ENCODE assay signal across 17 cellular contexts in the genomic region with DNA sequence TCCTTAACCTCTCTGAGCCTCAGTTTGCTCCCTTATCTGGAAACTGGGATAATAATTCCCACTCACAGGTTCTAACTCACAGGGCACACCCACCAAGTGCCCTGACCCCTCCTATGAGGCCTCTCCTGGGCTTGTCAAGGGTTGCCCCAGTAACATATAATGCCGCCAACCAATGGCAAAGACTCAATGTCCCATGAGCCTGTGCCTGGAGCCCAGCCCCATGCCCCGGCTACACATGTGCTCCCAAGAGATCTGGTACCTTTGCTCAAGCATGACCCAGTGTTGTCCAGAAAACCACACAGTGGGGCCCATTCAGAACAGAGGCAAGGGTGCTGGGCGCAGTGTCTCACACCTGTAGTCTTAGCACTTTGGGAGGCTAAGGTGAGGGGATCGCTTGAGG. TPM values are rescaled to one million over a fixed set of nuclear protein-coding genes. Genes with fewer than 3 reads are reported as not detected.
DNase-seq lines count a peak whose midpoint lies in the region; ATAC-seq, FAIRE-seq and TF ChIP-seq lines count a peak whose summit lies in the region.
"Had no signal": no experiment of that assay in that cellular context is flagged by ENCODE, and none has a peak within 500 bp of the region (broad histone marks: within the 10 kb centered on the region; RNA-seq: fewer than 3 reads in every experiment).

No MANE protein-coding gene starts in this region.

- CTCF ChIA-PET in A549 (lab: Yijun Ruan, JAX) (interaction anchor here (1.3 to 3.2 kb wide), 3 partner anchors 13 to 27 kb away, joined by 4 to 22 read pairs (median 5); no protein-coding TSS in a partner anchor), GM12878 (lab: Yijun Ruan, JAX) (interaction anchor here (0.6 to 1.4 kb wide), 2 partner anchors 13 to 71 kb away, joined by 3 to 4 read pairs; no protein-coding TSS in a partner anchor)

- RAD21 ChIA-PET in GM12878 (lab: Charles Lee; ENCODE audit: unreplicated experiment) = interaction anchor here (3.5 kb wide), 1 partner anchor 69 kb away, joined by 15 read pairs; no protein-coding TSS in a partner anchor

- DNase-seq in A549 (ENCODE audit: low read depth in 1 of 2, low spot score in 1 of 2) (no peak), D341Med (ENCODE audit: low spot score) (peak; percentile 18), GM12878 (ENCODE audit: low read depth, low spot score) (no peak), neural progenitor cell (ENCODE audit: low spot score) (no peak), anterior cingulate cortex (lab: John Stamatoyannopoulos, UW) (no peak), NCI-H774 (lab: John Stamatoyannopoulos, UW) (no peak), caudate nucleus (lab: John Stamatoyannopoulos, UW) (no peak), COLO829 (ENCODE audit: low spot score) (no peak)
- DNase-seq: 8988T; BE2C; CD8-positive, alpha-beta memory T cell; DMS 273 treated with DMSO at 0.1 percent for 48 hours; H9 had no signal

- H3K4me1 ChIP-seq in A549 (no peaks in the 10 kb centered on the region), GM12878 (ENCODE audit: control insufficient read depth, insufficient read depth, low read length) (no peaks in the 10 kb centered on the region), neural progenitor cell (peaks cover 29% of the 10 kb centered on the region)
- H3K4me1 ChIP-seq: BE2C had no signal

- no peak for TF ChIP-seq EP300 in A549 (IDR thresholded peaks at IDR 0.05)
- no peak for TF ChIP-seq EP300 in GM12878 (IDR thresholded peaks at IDR 0.05; ENCODE audit: borderline replicate concordance in 1 of 2, control insufficient read depth in 1 of 2, low read depth in 2 of 2, low read length in 2 of 2)

- intact Hi-C loops in GM12878 (cut with micrococcal nuclease; ENCODE audit: unreplicated experiment) = no loop called here

- ATAC-seq in A549 (peak; percentile 27 to 51; a peak in 3 of 6 replicates), GM12878 (peak; percentile 92)
- ATAC-seq: GM23338, K562 had no signal

- TF ChIP-seq CTCF in A549 (IDR thresholded peaks at IDR 0.05) (no peak), GM12878 (IDR thresholded peaks at IDR 0.05 in 2 of 3, conservative IDR thresholded peaks at IDR 0.05 in 1 of 3; ENCODE audit: control insufficient read depth in 2 of 3, extremely low read depth in 1 of 3, insufficient read depth in 1 of 3, low read depth in 3 of 3, low read length in 3 of 3) (no peak), neural progenitor cell (IDR thresholded peaks at IDR 0.05) (no peak)

- H3K27ac Mint-ChIP-seq in neural progenitor cell = peak overlapping the region; percentile 21
- H3K27ac Mint-ChIP-seq: GM23338 had no signal

- H3K9me3 Mint-ChIP-seq in neural progenitor cell = no peaks in the 10 kb centered on the region
- H3K9me3 Mint-ChIP-seq: CD8-positive, alpha-beta memory T cell; GM23338; H9 had no signal

- no peak for FAIRE-seq in A549 (lab: Jason Lieb, UNC)
- no peak for FAIRE-seq in GM12878 (lab: Jason Lieb, UNC)
- FAIRE-seq: GM12891, K562 had no signal

- H3F3A ChIP-seq in neural progenitor cell (ENCODE audit: low read depth) = peaks cover 24% of the 10 kb centered on the region

- peaks cover 7% of the 10 kb centered on the region for H3K27me3 Mint-ChIP-seq in neural progenitor cell (ENCODE audit: insufficient read depth, low read depth)
- H3K27me3 Mint-ChIP-seq: CD8-positive, alpha-beta memory T cell had no signal

- H3K27ac ChIP-seq in A549 = no peak overlapping the region
- no peak overlapping the region for H3K27ac ChIP-seq in GM12878 (ENCODE audit: control insufficient read depth, insufficient read depth)
- no peak overlapping the region for H3K27ac ChIP-seq in neural progenitor cell
- H3K27ac ChIP-seq in caudate nucleus (ENCODE audit: low read depth, low read length) = no peak overlapping the region
- H3K27ac ChIP-seq: HL-60 had no signal

- no peaks in the 10 kb centered on the region for H3K36me3 Mint-ChIP-seq in neural progenitor cell
- H3K36me3 Mint-ChIP-seq: CD8-positive, alpha-beta memory T cell had no signal

- H3K4me2 ChIP-seq in A549 (no peak overlapping the region), GM12878 (ENCODE audit: control insufficient read depth, insufficient read depth) (no peak overlapping the region), neural progenitor cell (no peak overlapping the region)
- H3K4me2 ChIP-seq: GM23338 had no signal

- SMC1A ChIA-PET in GM12878 (lab: Charles Lee; ENCODE audit: uncharacterized antibody, unreplicated experiment) = interaction anchor here (1.1 kb wide), 1 partner anchor 69 kb away, joined by 4 read pairs; no protein-coding TSS in a partner anchor

- H3K36me3 ChIP-seq in GM12878 (ENCODE audit: control insufficient read depth in 2 of 2, insufficient read depth in 2 of 2, low read length in 1 of 2) (no peaks in the 10 kb centered on the region), neural progenitor cell (no peaks in the 10 kb centered on the region)
- H3K36me3 ChIP-seq: BE2C had no signal

- H2AFZ ChIP-seq in GM12878 (ENCODE audit: control insufficient read depth, low read depth, low read length) (no peak overlapping the region; the same call in 1 of the 2 replicates), neural progenitor cell (replicated peaks) (no peak overlapping the region)
- H2AFZ ChIP-seq: GM23338 had no signal

- H3K4me3 ChIP-seq in A549 (no peak overlapping the region), GM12878 (no peak overlapping the region), neural progenitor cell (no peak overlapping the region)
- H3K4me3 ChIP-seq: GM23338, K562 had no signal

- TF ChIP-seq POLR2A in A549 (IDR thresholded peaks at IDR 0.05; ENCODE audit: low read length) = no peak
- no peak for TF ChIP-seq POLR2A in GM12878 (IDR thresholded peaks at IDR 0.05; ENCODE audit: low read depth, low read length)

- H3K9me3 ChIP-seq in A549 = no peaks in the 10 kb centered on the region
- H3K9me3 ChIP-seq in GM12878 (replicated peaks; ENCODE audit: control insufficient read depth, insufficient read depth, low read length) = no peaks in the 10 kb centered on the region
- H3K9me3 ChIP-seq in neural progenitor cell (ENCODE audit: low read depth) = no peaks in the 10 kb centered on the region
- H3K9me3 ChIP-seq: BE2C had no signal

- TF ChIP-seq RAD21 in A549 (conservative IDR thresholded peaks at IDR 0.05 in 1 of 2, IDR thresholded peaks at IDR 0.05 in 1 of 2) (no peak), GM12878 (IDR thresholded peaks at IDR 0.05; ENCODE audit: insufficient read depth, low read depth, low read length) (no peak)

- H4K20me1 ChIP-seq in GM12878 (ENCODE audit: control insufficient read depth, insufficient read depth) (no peaks in the 10 kb centered on the region), neural progenitor cell (ENCODE audit: low read depth) (no peaks in the 10 kb centered on the region)

- in situ Hi-C loops in GM12878 (cut with MboI) = no loop called here

- H3K4me3 Mint-ChIP-seq in neural progenitor cell = no peak overlapping the region
- H3K4me3 Mint-ChIP-seq: CD8-positive, alpha-beta memory T cell; GM23338; H9 had no signal

- H3K27me3 ChIP-seq in GM12878 (replicated peaks in 1 of 2; ENCODE audit: control insufficient read depth in 2 of 2, insufficient read depth in 2 of 2, low read length in 1 of 2) = no peaks in the 10 kb centered on the region; a peak in 1 of 4 replicates
- no peaks in the 10 kb centered on the region for H3K27me3 ChIP-seq in neural progenitor cell
- H3K27me3 ChIP-seq: BE2C had no signal

- H3K79me2 ChIP-seq in GM12878 (ENCODE audit: control insufficient read depth, insufficient read depth, low read length) = no peaks in the 10 kb centered on the region
- no peaks in the 10 kb centered on the region for H3K79me2 ChIP-seq in neural progenitor cell (ENCODE audit: low read depth)

- POLR2A ChIA-PET in A549 (lab: Yijun Ruan, JAX) (no interaction called here), GM12878 (lab: Charles Lee) (interaction anchor here (0.7 kb wide), 1 partner anchor 152 kb away, joined by 3 read pairs; no protein-coding TSS in a partner anchor)

- H3K4me1 Mint-ChIP-seq in neural progenitor cell = peaks cover 19% of the 10 kb centered on the region
- H3K4me1 Mint-ChIP-seq: CD8-positive, alpha-beta memory T cell had no signal

- no TSS peak for BruUV-seq in GM12878 (replicated peaks; lab: Mats Ljungman, UMichigan)

- 90% methylated on average over 3 of the region's 4 CpGs for WGBS in A549 (ENCODE audit: missing lambda C conversion rate)
- WGBS in GM12878 (ENCODE audit: insufficient coverage, insufficient replicate concordance, low lambda C conversion rate, missing lambda C conversion rate) = 9% methylated on average over 4 of the region's 4 CpGs

- H3K9ac ChIP-seq in GM12878 (ENCODE audit: control insufficient read depth, insufficient read depth, low read length) = no peak overlapping the region
- H3K9ac ChIP-seq in neural progenitor cell = no peak overlapping the region

RNA-seq across cellular contexts. Expression of gene FBXL19, which starts 8.5 kb away (rescaled TPM):
- polyA plus RNA-seq in A549 (2011; rRNA removed) (5.6 and 7.0 TPM in 2 replicates), A549 (2017; fragmentation: RNase III; extraction: RNeasy Plus Mini Kit Qiagen cat#74134 plus additional on column Dnase treatment) (15.5 to 21.5 TPM (median 18.3 TPM) in 3 replicates), GM12878 (2011; rRNA removed) (4.7 and 11.5 TPM in 2 replicates), GM12878 (2014; fragmentation: Illumina TruSeq; extraction: Trizol) (1.5 and 3.8 TPM in 2 replicates), GM12878 (2014; fragmentation: Nextera tagmentation; extraction: Ambion mirVana) (under 1 TPM in 1 of 2 experiments, not detected in 1; 0.02 TPM), GM12878 (2014; rRNA removed) (15.5 and 18.7 TPM in 2 replicates), GM12878 (2016; fragmentation: Nextera tagmentation; extraction: Ambion mirVana) (under 1 TPM; 0.66 TPM)
- 11.4 and 17.1 TPM in 2 replicates for polyA plus RNA-seq in A549 (2012; cell fraction: cytosol; rRNA removed)
- polyA plus RNA-seq in A549 (2012; cell fraction: nucleus; rRNA removed) = 29.7 and 38.9 TPM in 2 replicates
- 6.8 and 9.4 TPM in 2 replicates for polyA minus RNA-seq in A549 (2011; rRNA and poly(A)+ RNA removed)
- 18.6 and 24.2 TPM in 2 replicates for total RNA-seq in GM12878 (2013; cell fraction: nucleolus; rRNA removed)
- total RNA-seq in GM12878 (2014; rRNA removed) (19.8 and 23.6 TPM in 2 replicates), GM12878 (2014; rRNA removed; fragmentation: Illumina TruSeq; extraction: Trizol) (6.2 and 6.8 TPM in 2 replicates), GM12878 (2021) (27.5 and 32.1 TPM in 2 replicates), neural progenitor cell (ENCODE audit: low replicate concordance) (9.2 and 76.7 TPM in 2 replicates)
- 3.2 TPM for polyA plus RNA-seq in GM12878 (2011; ENCODE audit: low read depth)
- 14.3 and 20.2 TPM in 2 replicates for polyA plus RNA-seq in GM12878 (2011; cell fraction: cytosol; rRNA removed)
- 35.4 and 47.5 TPM in 2 replicates for polyA plus RNA-seq in GM12878 (2011; cell fraction: nucleus; rRNA removed)
- polyA plus RNA-seq in GM12878 (2012) = 13.5 and 15.5 TPM in 2 replicates
- polyA minus RNA-seq in GM12878 (2011; rRNA and poly(A)+ RNA removed) = 6.6 and 15.9 TPM in 2 replicates
- 12.9 and 18.2 TPM in 2 replicates for polyA minus RNA-seq in GM12878 (2011; cell fraction: cytosol; rRNA and poly(A)+ RNA removed)
- 6.0 and 13.4 TPM in 2 replicates for polyA minus RNA-seq in GM12878 (2011; cell fraction: nucleus; rRNA and poly(A)+ RNA removed)

RNA-seq across cellular contexts. Expression of gene CTF1, which starts 18.4 kb away (rescaled TPM):
- polyA plus RNA-seq in A549 (2011; rRNA removed) (0.13 and 0.44 TPM in 2 replicates), A549 (2017; fragmentation: RNase III; extraction: RNeasy Plus Mini Kit Qiagen cat#74134 plus additional on column Dnase treatment) (0.16 to 0.30 TPM (median 0.23 TPM) in 3 replicates), GM12878 (2011; rRNA removed) (0.11 TPM in 1 of 2 replicates, not detected in the other), GM12878 (2014; fragmentation: Illumina TruSeq; extraction: Trizol) (0.16 TPM in 1 of 2 replicates, not detected in the other), GM12878 (2014; fragmentation: Nextera tagmentation; extraction: Ambion mirVana) (under 1 TPM in 1 of 2 experiments, not detected in 1; 0.04 TPM), GM12878 (2014; rRNA removed) (0.22 and 0.34 TPM in 2 replicates), GM12878 (2016; fragmentation: Nextera tagmentation; extraction: Ambion mirVana) (not detected)
- polyA plus RNA-seq in A549 (2012; cell fraction: cytosol; rRNA removed) = 0.34 and 0.52 TPM in 2 replicates
- 0.23 and 0.54 TPM in 2 replicates for polyA plus RNA-seq in A549 (2012; cell fraction: nucleus; rRNA removed)
- polyA minus RNA-seq in A549 (2011; rRNA and poly(A)+ RNA removed) = 0.17 and 0.63 TPM in 2 replicates
- not detected in 2 replicates for total RNA-seq in GM12878 (2013; cell fraction: nucleolus; rRNA removed)
- total RNA-seq in GM12878 (2014; rRNA removed) (0.05 and 0.11 TPM in 2 replicates), GM12878 (2014; rRNA removed; fragmentation: Illumina TruSeq; extraction: Trizol) (0.09 and 0.14 TPM in 2 replicates), GM12878 (2021) (0.45 and 0.46 TPM in 2 replicates), neural progenitor cell (ENCODE audit: low replicate concordance) (0.39 and 1.5 TPM in 2 replicates)
- polyA plus RNA-seq in GM12878 (2011; ENCODE audit: low read depth) = not detected
- polyA plus RNA-seq in GM12878 (2011; cell fraction: cytosol; rRNA removed) = 0.07 and 0.13 TPM in 2 replicates
- polyA plus RNA-seq in GM12878 (2011; cell fraction: nucleus; rRNA removed) = 0.15 and 0.23 TPM in 2 replicates
- polyA plus RNA-seq in GM12878 (2012) = 0.13 and 0.19 TPM in 2 replicates
- polyA minus RNA-seq in GM12878 (2011; rRNA and poly(A)+ RNA removed) = 0.57 and 0.80 TPM in 2 replicates
- polyA minus RNA-seq in GM12878 (2011; cell fraction: cytosol; rRNA and poly(A)+ RNA removed) = not detected in 2 replicates
- polyA minus RNA-seq in GM12878 (2011; cell fraction: nucleus; rRNA and poly(A)+ RNA removed) = 0.48 and 0.57 TPM in 2 replicates
- polyA plus RNA-seq: CD8-positive, alpha-beta memory T cell had no signal

RNA-seq across cellular contexts. Expression of gene BCL7C, which starts 21.0 kb away (rescaled TPM):
- polyA plus RNA-seq in A549 (2011; rRNA removed) (9.5 and 10.8 TPM in 2 replicates), A549 (2017; fragmentation: RNase III; extraction: RNeasy Plus Mini Kit Qiagen cat#74134 plus additional on column Dnase treatment) (12.9 to 13.9 TPM (median 13.6 TPM) in 3 replicates), GM12878 (2011; rRNA removed) (10.5 and 15.3 TPM in 2 replicates), GM12878 (2014; fragmentation: Illumina TruSeq; extraction: Trizol) (2.6 and 8.5 TPM in 2 replicates), GM12878 (2014; fragmentation: Nextera tagmentation; extraction: Ambion mirVana) (1 to 10 TPM; 1.1 to 2.1 TPM), GM12878 (2014; rRNA removed) (28.1 and 37.3 TPM in 2 replicates), GM12878 (2016; fragmentation: Nextera tagmentation; extraction: Ambion mirVana) (10 to 100 TPM in 1 of 2 experiments, 1 to 10 TPM in 1; 9.7 to 26.6 TPM)
- 23.9 and 29.3 TPM in 2 replicates for polyA plus RNA-seq in A549 (2012; cell fraction: cytosol; rRNA removed)
- polyA plus RNA-seq in A549 (2012; cell fraction: nucleus; rRNA removed) = 13.5 and 14.3 TPM in 2 replicates
- polyA minus RNA-seq in A549 (2011; rRNA and poly(A)+ RNA removed) = 2.3 and 3.6 TPM in 2 replicates
- 7.3 and 8.8 TPM in 2 replicates for total RNA-seq in GM12878 (2013; cell fraction: nucleolus; rRNA removed)
- total RNA-seq in GM12878 (2014; rRNA removed) (21.7 and 30.5 TPM in 2 replicates), GM12878 (2014; rRNA removed; fragmentation: Illumina TruSeq; extraction: Trizol) (9.0 and 12.0 TPM in 2 replicates), GM12878 (2021) (20.2 and 20.3 TPM in 2 replicates), neural progenitor cell (ENCODE audit: low replicate concordance) (18.3 and 32.1 TPM in 2 replicates)
- 3.3 TPM for polyA plus RNA-seq in GM12878 (2011; ENCODE audit: low read depth)
- polyA plus RNA-seq in GM12878 (2011; cell fraction: cytosol; rRNA removed) = 14.9 and 26.6 TPM in 2 replicates
- 9.7 and 9.9 TPM in 2 replicates for polyA plus RNA-seq in GM12878 (2011; cell fraction: nucleus; rRNA removed)
- 9.6 and 11.8 TPM in 2 replicates for polyA plus RNA-seq in GM12878 (2012)
- 2.3 and 4.8 TPM in 2 replicates for polyA minus RNA-seq in GM12878 (2011; rRNA and poly(A)+ RNA removed)
- polyA minus RNA-seq in GM12878 (2011; cell fraction: cytosol; rRNA and poly(A)+ RNA removed) = 2.8 and 5.7 TPM in 2 replicates
- polyA minus RNA-seq in GM12878 (2011; cell fraction: nucleus; rRNA and poly(A)+ RNA removed) = 1.3 and 1.6 TPM in 2 replicates

RNA-seq across cellular contexts. Expression of gene ORAI3, which starts 34.0 kb away (rescaled TPM):
- polyA plus RNA-seq in A549 (2011; rRNA removed) (14.1 and 17.3 TPM in 2 replicates), A549 (2017; fragmentation: RNase III; extraction: RNeasy Plus Mini Kit Qiagen cat#74134 plus additional on column Dnase treatment) (7.1 to 11.8 TPM (median 10.5 TPM) in 3 replicates), GM12878 (2011; rRNA removed) (8.3 and 15.2 TPM in 2 replicates), GM12878 (2014; fragmentation: Illumina TruSeq; extraction: Trizol) (5.6 and 8.6 TPM in 2 replicates), GM12878 (2014; fragmentation: Nextera tagmentation; extraction: Ambion mirVana) (1 to 10 TPM; 3.4 to 8.5 TPM), GM12878 (2014; rRNA removed) (18.6 and 19.7 TPM in 2 replicates), GM12878 (2016; fragmentation: Nextera tagmentation; extraction: Ambion mirVana) (10 to 100 TPM; 21.3 to 21.9 TPM)
- 5.9 and 10.3 TPM in 2 replicates for polyA plus RNA-seq in A549 (2012; cell fraction: cytosol; rRNA removed)
- polyA plus RNA-seq in A549 (2012; cell fraction: nucleus; rRNA removed) = 10.8 and 11.6 TPM in 2 replicates
- polyA minus RNA-seq in A549 (2011; rRNA and poly(A)+ RNA removed) = 11.0 and 13.8 TPM in 2 replicates
- total RNA-seq in GM12878 (2013; cell fraction: nucleolus; rRNA removed) = 14.8 and 15.5 TPM in 2 replicates
- total RNA-seq in GM12878 (2014; rRNA removed) (19.5 and 22.4 TPM in 2 replicates), GM12878 (2014; rRNA removed; fragmentation: Illumina TruSeq; extraction: Trizol) (7.0 and 7.2 TPM in 2 replicates), GM12878 (2021) (17.3 TPM in 2 replicates), neural progenitor cell (ENCODE audit: low replicate concordance) (10.2 and 20.1 TPM in 2 replicates)
- polyA plus RNA-seq in GM12878 (2011; ENCODE audit: low read depth) = 9.1 TPM
- polyA plus RNA-seq in GM12878 (2011; cell fraction: cytosol; rRNA removed) = 23.5 and 26.1 TPM in 2 replicates
- 12.2 and 17.5 TPM in 2 replicates for polyA plus RNA-seq in GM12878 (2011; cell fraction: nucleus; rRNA removed)
- 19.4 and 25.7 TPM in 2 replicates for polyA plus RNA-seq in GM12878 (2012)
- 16.2 and 26.9 TPM in 2 replicates for polyA minus RNA-seq in GM12878 (2011; rRNA and poly(A)+ RNA removed)
- polyA minus RNA-seq in GM12878 (2011; cell fraction: cytosol; rRNA and poly(A)+ RNA removed) = 6.3 and 9.1 TPM in 2 replicates
- polyA minus RNA-seq in GM12878 (2011; cell fraction: nucleus; rRNA and poly(A)+ RNA removed) = 8.0 and 8.9 TPM in 2 replicates

RNA-seq across cellular contexts. Expression of gene SETD1A, which starts 42.7 kb away (rescaled TPM):
- 2.0 and 3.8 TPM in 2 replicates for polyA plus RNA-seq in A549 (2011; rRNA removed)
- polyA plus RNA-seq in A549 (2012; cell fraction: cytosol; rRNA removed) = 8.7 and 11.2 TPM in 2 replicates
- polyA plus RNA-seq in A549 (2012; cell fraction: nucleus; rRNA removed) = 30.5 and 31.9 TPM in 2 replicates
- 15.7 to 22.6 TPM (median 21.2 TPM) in 3 replicates for polyA plus RNA-seq in A549 (2017; fragmentation: RNase III; extraction: RNeasy Plus Mini Kit Qiagen cat#74134 plus additional on column Dnase treatment)
- polyA minus RNA-seq in A549 (2011; rRNA and poly(A)+ RNA removed) = 3.9 and 7.0 TPM in 2 replicates
- 9.8 and 13.3 TPM in 2 replicates for total RNA-seq in GM12878 (2013; cell fraction: nucleolus; rRNA removed)
- total RNA-seq in GM12878 (2014; rRNA removed) = 1.7 and 3.6 TPM in 2 replicates
- total RNA-seq in GM12878 (2014; rRNA removed; fragmentation: Illumina TruSeq; extraction: Trizol) = 2.0 and 2.1 TPM in 2 replicates
- total RNA-seq in GM12878 (2021) = 20.6 and 25.9 TPM in 2 replicates
- polyA plus RNA-seq in GM12878 (2011; ENCODE audit: low read depth) = 7.8 TPM
- 0.37 and 1.5 TPM in 2 replicates for polyA plus RNA-seq in GM12878 (2011; rRNA removed)
- 1.5 and 1.6 TPM in 2 replicates for polyA plus RNA-seq in GM12878 (2011; cell fraction: cytosol; rRNA removed)
- polyA plus RNA-seq in GM12878 (2011; cell fraction: nucleus; rRNA removed) = 9.6 and 18.4 TPM in 2 replicates
- polyA plus RNA-seq in GM12878 (2012) = 9.9 and 23.0 TPM in 2 replicates
- polyA plus RNA-seq in GM12878 (2014; fragmentation: Illumina TruSeq; extraction: Trizol) = 8.9 and 11.4 TPM in 2 replicates
- under 1 TPM; 0.02 to 0.18 TPM for polyA plus RNA-seq in GM12878 (2014; fragmentation: Nextera tagmentation; extraction: Ambion mirVana)
- polyA plus RNA-seq in GM12878 (2014; rRNA removed) = 10.6 and 15.2 TPM in 2 replicates
- polyA plus RNA-seq in GM12878 (2016; fragmentation: Nextera tagmentation; extraction: Ambion mirVana) = 1 to 10 TPM; 6.1 to 7.4 TPM
- polyA minus RNA-seq in GM12878 (2011; rRNA and poly(A)+ RNA removed) = 1.6 and 2.2 TPM in 2 replicates
- 4.3 and 11.0 TPM in 2 replicates for polyA minus RNA-seq in GM12878 (2011; cell fraction: cytosol; rRNA and poly(A)+ RNA removed)
- polyA minus RNA-seq in GM12878 (2011; cell fraction: nucleus; rRNA and poly(A)+ RNA removed) = 3.6 and 8.7 TPM in 2 replicates
- total RNA-seq in neural progenitor cell (ENCODE audit: low replicate concordance) = 3.2 and 5.8 TPM in 2 replicates
